In genomic region chr16:47175152-47175551, GRCh38 we compare ENCODE assay signal across 30 cellular contexts.
"Had no signal": no experiment of that assay in that cellular context is flagged by ENCODE, and none has a peak within 500 bp of the region (broad histone marks: within the 10 kb centered on the region; RNA-seq: fewer than 3 reads in every experiment).

No MANE protein-coding gene starts in this region.

- H3K4me1 ChIP-seq: esophagus squamous epithelium had no signal

- H3K27me3 ChIP-seq: brain microvascular endothelial cell, esophagus squamous epithelium had no signal

- H3K9me3 ChIP-seq: esophagus squamous epithelium had no signal

- H3K36me3 ChIP-seq: brain microvascular endothelial cell, esophagus squamous epithelium, WERI-Rb-1 had no signal

- H3K27ac ChIP-seq: brain microvascular endothelial cell, epithelial cell of prostate, esophagus squamous epithelium, WERI-Rb-1 had no signal

- ATAC-seq: activated CD4-positive, alpha-beta T cell treated with anti-CD3 and anti-CD28 coated beads for 36 hours; activated CD8-positive, alpha-beta memory T cell treated with anti-CD3 and anti-CD28 coated beads, Interleukin-2, amount 10 ng/mL, durations not matched to agents 7 days and 5 days; activated CD8-positive, alpha-beta T cell treated with anti-CD3 and anti-CD28 coated beads, Interleukin-2, amount 10 ng/mL, durations not matched to agents 7 days and 5 days; activated T-helper 17 cell treated with anti-CD3 and anti-CD28 coated beads, Interleukin-2, amount 50 U/mL, for 72 hours; effector memory CD8-positive, alpha-beta T cell had no signal

- DNase-seq: activated CD4-positive, alpha-beta memory T cell treated with anti-CD3 and anti-CD28 coated beads for 36 hours; activated CD4-positive, alpha-beta T cell treated with anti-CD3 and anti-CD28 coated beads for 36 hours; activated CD4-positive, alpha-beta T cell treated with anti-CD3 and anti-CD28 coated beads, Interleukin-2, amount 10 ng/mL, durations not matched to agents 24 days and 14 days; activated CD4-positive, CD25-positive, alpha-beta regulatory T cell; activated CD4-positive, CD25-positive, alpha-beta regulatory T cell treated with anti-CD3 and anti-CD28 coated beads, Interleukin-2, amount 50 U/mL, for 72 hours; activated CD8-positive, alpha-beta memory T cell treated with anti-CD3 and anti-CD28 coated beads, Interleukin-2, amount 10 ng/mL, durations not matched to agents 7 days and 5 days; activated CD8-positive, alpha-beta memory T cell treated with anti-CD3 and anti-CD28 coated beads, Interleukin-2, amount 50 U/mL, for 4 hours; activated CD8-positive, alpha-beta T cell treated with anti-CD3 and anti-CD28 coated beads, Interleukin-2, amount 10 ng/mL, durations not matched to agents 7 days and 5 days; activated effector memory CD4-positive, alpha-beta T cell treated with Interleukin-2 at 50 U/mL for 16 hours; activated gamma-delta T cell treated with Interleukin-2 at 50 U/mL for 16 hours; activated naive CD4-positive, alpha-beta T cell treated with anti-CD3 and anti-CD28 coated beads, Interleukin-2, amount 50 U/mL, for 16 hours; activated naive CD4-positive, alpha-beta T cell treated with Interleukin-2 at 50 U/mL for 16 hours; activated T-cell treated with anti-CD3 and anti-CD28 coated beads for 4 hours; activated T-cell treated with anti-CD3 and anti-CD28 coated beads, Interleukin-2, amount 50 U/mL, for 24 hours; amniotic stem cell; anterior cingulate cortex; brain microvascular endothelial cell; cortex of kidney; dermis blood vessel endothelial cell; effector CD4-positive, alpha-beta T cell; effector memory CD8-positive, alpha-beta T cell; esophagus squamous epithelium; foreskin melanocyte; head of caudate nucleus; T-helper 2 cell; WERI-Rb-1 had no signal

- H3K4me3 ChIP-seq: esophagus squamous epithelium had no signal

- FAIRE-seq: astrocyte, endothelial cell of umbilical vein had no signal
